Comparison of ENCODE assay signal across 1 cellular context in the genomic region with DNA sequence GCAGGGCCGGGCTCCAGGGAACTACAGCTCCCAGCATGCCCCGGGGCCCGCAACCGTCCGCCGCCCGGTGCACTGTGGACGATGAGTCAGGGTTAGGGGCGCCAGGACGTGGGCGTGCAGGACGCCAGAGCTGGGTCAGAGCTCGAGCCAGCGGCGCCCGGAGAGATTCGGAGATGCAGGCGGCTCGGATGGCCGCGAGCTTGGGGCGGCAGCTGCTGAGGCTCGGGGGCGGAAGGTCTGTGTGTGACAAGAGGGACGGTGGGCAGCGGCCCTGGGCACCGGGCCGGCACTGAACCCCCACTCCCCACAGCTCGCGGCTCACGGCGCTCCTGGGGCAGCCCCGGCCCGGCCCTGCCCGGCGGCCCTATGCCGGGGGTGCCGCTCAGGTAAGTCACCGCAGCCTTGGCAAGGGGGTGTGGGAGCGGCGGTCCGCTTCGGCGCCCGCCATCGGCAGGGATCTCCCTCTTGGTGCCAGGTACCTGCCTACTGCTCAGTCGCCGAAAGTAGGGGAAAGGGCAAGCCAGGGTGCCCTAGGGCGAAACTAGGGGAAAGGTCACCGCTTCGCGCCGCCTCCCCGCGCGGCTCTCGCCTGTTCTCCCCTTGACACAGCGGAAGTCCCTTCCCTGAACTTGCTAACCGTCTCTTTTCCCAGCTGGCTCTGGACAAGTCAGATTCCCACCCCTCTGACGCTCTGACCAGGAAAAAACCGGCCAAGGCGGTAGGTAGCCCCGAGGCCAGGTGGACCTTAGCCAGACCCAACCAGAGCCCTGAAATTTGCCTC.
TF ChIP-seq lines count a peak whose summit lies in the region.

A gene (plus strand): TSS at position 127 of the 781 bp plus-strand sequence. CDS start 47 bp downstream, at position 174.
A gene (minus strand): TSS at position 25 of the 781 bp plus-strand sequence.

TF ChIP-seq in K562, 482 proteins besides CTCF, POLR2A, EP300 and RAD21 (continued from another document and continues in another):
- peak; percentile 86 for TF ChIP-seq CREM (IDR thresholded peaks at IDR 0.05; ENCODE audit: low read depth)
- TF ChIP-seq SRF (CRISPR knock-in tag; IDR thresholded peaks at IDR 0.05), result 0 out of 4 replicates have a peak, but pooled peaks of 1 of the 2 experiments have one; percentile 49
- TF ChIP-seq FIP1L1 (IDR thresholded peaks at IDR 0.05; ENCODE audit: low read depth, low read length, poor library complexity, severe bottlenecking), result peak; percentile 60
- TF ChIP-seq NRF1 (conservative IDR thresholded peaks at IDR 0.05 in 1 of 2, IDR thresholded peaks at IDR 0.05 in 1 of 2), result peak; percentile 7 to 8; a peak in 1 of 4 replicates
- peak; percentile 90 for TF ChIP-seq ZNF143 (CRISPR knock-in tag; IDR thresholded peaks at IDR 0.05)
- TF ChIP-seq NR2C2 (CRISPR knock-in tag; IDR thresholded peaks at IDR 0.05), result peak; percentile 9; the same call in 1 of the 2 replicates
- TF ChIP-seq NR2C2 (tag; IDR thresholded peaks at IDR 0.05), result peak; percentile 84
- TF ChIP-seq, protein P1, sequence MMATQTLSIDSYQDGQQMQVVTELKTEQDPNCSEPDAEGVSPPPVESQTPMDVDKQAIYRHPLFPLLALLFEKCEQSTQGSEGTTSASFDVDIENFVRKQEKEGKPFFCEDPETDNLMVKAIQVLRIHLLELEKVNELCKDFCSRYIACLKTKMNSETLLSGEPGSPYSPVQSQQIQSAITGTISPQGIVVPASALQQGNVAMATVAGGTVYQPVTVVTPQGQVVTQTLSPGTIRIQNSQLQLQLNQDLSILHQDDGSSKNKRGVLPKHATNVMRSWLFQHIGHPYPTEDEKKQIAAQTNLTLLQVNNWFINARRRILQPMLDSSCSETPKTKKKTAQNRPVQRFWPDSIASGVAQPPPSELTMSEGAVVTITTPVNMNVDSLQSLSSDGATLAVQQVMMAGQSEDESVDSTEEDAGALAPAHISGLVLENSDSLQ (IDR thresholded peaks at IDR 0.05), result no peak
- TF ChIP-seq, protein P2, sequence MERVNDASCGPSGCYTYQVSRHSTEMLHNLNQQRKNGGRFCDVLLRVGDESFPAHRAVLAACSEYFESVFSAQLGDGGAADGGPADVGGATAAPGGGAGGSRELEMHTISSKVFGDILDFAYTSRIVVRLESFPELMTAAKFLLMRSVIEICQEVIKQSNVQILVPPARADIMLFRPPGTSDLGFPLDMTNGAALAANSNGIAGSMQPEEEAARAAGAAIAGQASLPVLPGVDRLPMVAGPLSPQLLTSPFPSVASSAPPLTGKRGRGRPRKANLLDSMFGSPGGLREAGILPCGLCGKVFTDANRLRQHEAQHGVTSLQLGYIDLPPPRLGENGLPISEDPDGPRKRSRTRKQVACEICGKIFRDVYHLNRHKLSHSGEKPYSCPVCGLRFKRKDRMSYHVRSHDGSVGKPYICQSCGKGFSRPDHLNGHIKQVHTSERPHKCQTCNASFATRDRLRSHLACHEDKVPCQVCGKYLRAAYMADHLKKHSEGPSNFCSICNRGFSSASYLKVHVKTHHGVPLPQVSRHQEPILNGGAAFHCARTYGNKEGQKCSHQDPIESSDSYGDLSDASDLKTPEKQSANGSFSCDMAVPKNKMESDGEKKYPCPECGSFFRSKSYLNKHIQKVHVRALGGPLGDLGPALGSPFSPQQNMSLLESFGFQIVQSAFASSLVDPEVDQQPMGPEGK (CRISPR knock-in tag; IDR thresholded peaks at IDR 0.05; ENCODE audit: borderline replicate concordance), result 0 out of 2 replicates have a peak, but pooled peaks have one; percentile 15
- TF ChIP-seq, protein P3, sequence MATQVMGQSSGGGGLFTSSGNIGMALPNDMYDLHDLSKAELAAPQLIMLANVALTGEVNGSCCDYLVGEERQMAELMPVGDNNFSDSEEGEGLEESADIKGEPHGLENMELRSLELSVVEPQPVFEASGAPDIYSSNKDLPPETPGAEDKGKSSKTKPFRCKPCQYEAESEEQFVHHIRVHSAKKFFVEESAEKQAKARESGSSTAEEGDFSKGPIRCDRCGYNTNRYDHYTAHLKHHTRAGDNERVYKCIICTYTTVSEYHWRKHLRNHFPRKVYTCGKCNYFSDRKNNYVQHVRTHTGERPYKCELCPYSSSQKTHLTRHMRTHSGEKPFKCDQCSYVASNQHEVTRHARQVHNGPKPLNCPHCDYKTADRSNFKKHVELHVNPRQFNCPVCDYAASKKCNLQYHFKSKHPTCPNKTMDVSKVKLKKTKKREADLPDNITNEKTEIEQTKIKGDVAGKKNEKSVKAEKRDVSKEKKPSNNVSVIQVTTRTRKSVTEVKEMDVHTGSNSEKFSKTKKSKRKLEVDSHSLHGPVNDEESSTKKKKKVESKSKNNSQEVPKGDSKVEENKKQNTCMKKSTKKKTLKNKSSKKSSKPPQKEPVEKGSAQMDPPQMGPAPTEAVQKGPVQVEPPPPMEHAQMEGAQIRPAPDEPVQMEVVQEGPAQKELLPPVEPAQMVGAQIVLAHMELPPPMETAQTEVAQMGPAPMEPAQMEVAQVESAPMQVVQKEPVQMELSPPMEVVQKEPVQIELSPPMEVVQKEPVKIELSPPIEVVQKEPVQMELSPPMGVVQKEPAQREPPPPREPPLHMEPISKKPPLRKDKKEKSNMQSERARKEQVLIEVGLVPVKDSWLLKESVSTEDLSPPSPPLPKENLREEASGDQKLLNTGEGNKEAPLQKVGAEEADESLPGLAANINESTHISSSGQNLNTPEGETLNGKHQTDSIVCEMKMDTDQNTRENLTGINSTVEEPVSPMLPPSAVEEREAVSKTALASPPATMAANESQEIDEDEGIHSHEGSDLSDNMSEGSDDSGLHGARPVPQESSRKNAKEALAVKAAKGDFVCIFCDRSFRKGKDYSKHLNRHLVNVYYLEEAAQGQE (CRISPR knock-in tag; IDR thresholded peaks at IDR 0.05; ENCODE audit: low read depth), result peak; percentile 47; the same call in 1 of the 2 replicates
- peak; percentile 40; the same call in 1 of the 2 replicates for TF ChIP-seq PML (IDR thresholded peaks at IDR 0.05; ENCODE audit: low read length)
- TF ChIP-seq CBFB (CRISPR knock-in tag; IDR thresholded peaks at IDR 0.05), result no peak
- TF ChIP-seq ATF1 (CRISPR knock-in tag; IDR thresholded peaks at IDR 0.05), result no peak
- peak; percentile 58 for TF ChIP-seq ATF1 (tag; IDR thresholded peaks at IDR 0.05)
- peak; percentile 36; the same call in 1 of the 2 replicates for TF ChIP-seq ZNF316 (IDR thresholded peaks at IDR 0.05)
- no peak for TF ChIP-seq ZNF224 (CRISPR knock-in tag; IDR thresholded peaks at IDR 0.05)
- peak; percentile 67 to 68; a peak in 3 of 4 replicates for TF ChIP-seq SIX5 (IDR thresholded peaks at IDR 0.05; ENCODE audit: borderline replicate concordance in 1 of 2, insufficient read depth in 1 of 2, low read depth in 1 of 2, low read length in 2 of 2)
- peak; percentile 63 for TF ChIP-seq MYC (IDR thresholded peaks at IDR 0.05; ENCODE audit: low read depth, low read length)
- no peak for TF ChIP-seq MYC (CRISPR knock-in tag; IDR thresholded peaks at IDR 0.05; ENCODE audit: borderline replicate concordance, low read depth)
- peak; percentile 58; the same call in 1 of the 2 replicates for TF ChIP-seq POLR2AphosphoS5 (IDR thresholded peaks at IDR 0.05; ENCODE audit: control insufficient read depth, insufficient read depth, low read depth, low read length)
- TF ChIP-seq, protein P4, sequence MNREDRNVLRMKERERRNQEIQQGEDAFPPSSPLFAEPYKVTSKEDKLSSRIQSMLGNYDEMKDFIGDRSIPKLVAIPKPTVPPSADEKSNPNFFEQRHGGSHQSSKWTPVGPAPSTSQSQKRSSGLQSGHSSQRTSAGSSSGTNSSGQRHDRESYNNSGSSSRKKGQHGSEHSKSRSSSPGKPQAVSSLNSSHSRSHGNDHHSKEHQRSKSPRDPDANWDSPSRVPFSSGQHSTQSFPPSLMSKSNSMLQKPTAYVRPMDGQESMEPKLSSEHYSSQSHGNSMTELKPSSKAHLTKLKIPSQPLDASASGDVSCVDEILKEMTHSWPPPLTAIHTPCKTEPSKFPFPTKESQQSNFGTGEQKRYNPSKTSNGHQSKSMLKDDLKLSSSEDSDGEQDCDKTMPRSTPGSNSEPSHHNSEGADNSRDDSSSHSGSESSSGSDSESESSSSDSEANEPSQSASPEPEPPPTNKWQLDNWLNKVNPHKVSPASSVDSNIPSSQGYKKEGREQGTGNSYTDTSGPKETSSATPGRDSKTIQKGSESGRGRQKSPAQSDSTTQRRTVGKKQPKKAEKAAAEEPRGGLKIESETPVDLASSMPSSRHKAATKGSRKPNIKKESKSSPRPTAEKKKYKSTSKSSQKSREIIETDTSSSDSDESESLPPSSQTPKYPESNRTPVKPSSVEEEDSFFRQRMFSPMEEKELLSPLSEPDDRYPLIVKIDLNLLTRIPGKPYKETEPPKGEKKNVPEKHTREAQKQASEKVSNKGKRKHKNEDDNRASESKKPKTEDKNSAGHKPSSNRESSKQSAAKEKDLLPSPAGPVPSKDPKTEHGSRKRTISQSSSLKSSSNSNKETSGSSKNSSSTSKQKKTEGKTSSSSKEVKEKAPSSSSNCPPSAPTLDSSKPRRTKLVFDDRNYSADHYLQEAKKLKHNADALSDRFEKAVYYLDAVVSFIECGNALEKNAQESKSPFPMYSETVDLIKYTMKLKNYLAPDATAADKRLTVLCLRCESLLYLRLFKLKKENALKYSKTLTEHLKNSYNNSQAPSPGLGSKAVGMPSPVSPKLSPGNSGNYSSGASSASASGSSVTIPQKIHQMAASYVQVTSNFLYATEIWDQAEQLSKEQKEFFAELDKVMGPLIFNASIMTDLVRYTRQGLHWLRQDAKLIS (CRISPR knock-in tag; IDR thresholded peaks at IDR 0.05), result peak; percentile 61; the same call in 1 of the 2 replicates
- 0 out of 2 replicates have a peak, but pooled peaks have one; percentile 25 for TF ChIP-seq ELF1 (tag; IDR thresholded peaks at IDR 0.05)
- TF ChIP-seq NR4A1 (CRISPR knock-in tag; IDR thresholded peaks at IDR 0.05), result 0 out of 2 replicates have a peak, but pooled peaks have one; percentile 5
- no peak for TF ChIP-seq NR4A1 (tag; IDR thresholded peaks at IDR 0.05)
- peak; percentile 35; the same call in 1 of the 2 replicates for TF ChIP-seq ZC3H4 (CRISPR knock-in tag; IDR thresholded peaks at IDR 0.05; ENCODE audit: borderline replicate concordance)
- no peak for TF ChIP-seq YBX1 (IDR thresholded peaks at IDR 0.05)
- peak; percentile 79 for TF ChIP-seq JUN (IDR thresholded peaks at IDR 0.05; ENCODE audit: borderline replicate concordance, low read depth, low read length)
- TF ChIP-seq JUN (CRISPR knock-in tag; IDR thresholded peaks at IDR 0.05; ENCODE audit: borderline replicate concordance), result no peak
- TF ChIP-seq ZBTB1 (CRISPR knock-in tag; IDR thresholded peaks at IDR 0.05; ENCODE audit: borderline replicate concordance, low read depth), result 0 out of 2 replicates have a peak, but pooled peaks have one; percentile 8
- TF ChIP-seq ZNF212 (CRISPR knock-in tag; IDR thresholded peaks at IDR 0.05), result peak; percentile 47; the same call in 1 of the 2 replicates
- TF ChIP-seq, protein P5, sequence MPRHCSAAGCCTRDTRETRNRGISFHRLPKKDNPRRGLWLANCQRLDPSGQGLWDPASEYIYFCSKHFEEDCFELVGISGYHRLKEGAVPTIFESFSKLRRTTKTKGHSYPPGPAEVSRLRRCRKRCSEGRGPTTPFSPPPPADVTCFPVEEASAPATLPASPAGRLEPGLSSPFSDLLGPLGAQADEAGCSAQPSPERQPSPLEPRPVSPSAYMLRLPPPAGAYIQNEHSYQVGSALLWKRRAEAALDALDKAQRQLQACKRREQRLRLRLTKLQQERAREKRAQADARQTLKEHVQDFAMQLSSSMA (CRISPR knock-in tag; IDR thresholded peaks at IDR 0.05), result peak; percentile 62; the same call in 1 of the 2 replicates
- no peak for TF ChIP-seq TSC22D4 (tag; IDR thresholded peaks at IDR 0.05)
